8 cellular contexts compared by ENCODE assay signal in genomic region chr19:1884291-1884718, GRCh38. TPM values are rescaled to one million over a fixed set of nuclear protein-coding genes. Genes with fewer than 3 reads are reported as not detected.
DNase-seq lines count a peak whose midpoint lies in the region; ATAC-seq, FAIRE-seq and TF ChIP-seq lines count a peak whose summit lies in the region.

No MANE protein-coding gene starts in this region.

- H3K27me3 ChIP-seq in Karpas-422 (ENCODE audit: low read length) (no peaks in the 10 kb centered on the region), brain microvascular endothelial cell (replicated peaks) (no peaks in the 10 kb centered on the region), mesendoderm (ENCODE audit: insufficient read depth, low read length, poor library complexity) (no peaks in the 10 kb centered on the region), vagina (no peaks in the 10 kb centered on the region)

- H3K9me3 ChIP-seq in A549 (no peaks in the 10 kb centered on the region), Karpas-422 (ENCODE audit: low read length) (no peaks in the 10 kb centered on the region), vagina (no peaks in the 10 kb centered on the region)

- CTCF ChIA-PET in A549 (lab: Yijun Ruan, JAX) = interaction anchor here (0.7 to 1.1 kb wide), 2 partner anchors 19 kb away, joined by 3 to 4 read pairs; no protein-coding TSS in a partner anchor

- no peak for TF ChIP-seq CTCF in A549 (IDR thresholded peaks at IDR 0.05)
- no peak for TF ChIP-seq CTCF in brain microvascular endothelial cell (IDR thresholded peaks at IDR 0.05; ENCODE audit: low read depth, low read length, missing control alignments)
- no peak for TF ChIP-seq CTCF in vagina (IDR thresholded peaks at IDR 0.05)

- no peak overlapping the region for H2AFZ ChIP-seq in Karpas-422 (ENCODE audit: low read length)

- TF ChIP-seq RAD21 in A549 (conservative IDR thresholded peaks at IDR 0.05 in 1 of 2, IDR thresholded peaks at IDR 0.05 in 1 of 2) = no peak

- H2AK5ac ChIP-seq in mesendoderm (ENCODE audit: low read length) = no peak overlapping the region

- H3K79me1 ChIP-seq in mesendoderm (ENCODE audit: low read length) = peaks cover 23% of the 10 kb centered on the region

- intact Hi-C loops in vagina (cut with DNase I) = no loop called here

- H3K36me3 ChIP-seq in Karpas-422 (ENCODE audit: insufficient read depth, low read length) (no peaks in the 10 kb centered on the region), brain microvascular endothelial cell (replicated peaks) (no peaks in the 10 kb centered on the region), mesendoderm (ENCODE audit: control insufficient read depth, insufficient read depth, low read length) (no peaks in the 10 kb centered on the region), vagina (no peaks in the 10 kb centered on the region)

- peak overlapping the region; percentile 92 for H3K56ac ChIP-seq in mesendoderm (ENCODE audit: low read length)

- POLR2A ChIA-PET in A549 (lab: Yijun Ruan, JAX) = no interaction called here

- H2BK15ac ChIP-seq in mesendoderm (replicated peaks; ENCODE audit: low read depth) = no peak overlapping the region

- H4K8ac ChIP-seq in mesendoderm (ENCODE audit: low read depth, low read length) = no peak overlapping the region

- peaks cover 6% of the 10 kb centered on the region; the same call in 1 of the 3 replicates for H3K4me1 ChIP-seq in A549
- H3K4me1 ChIP-seq in Karpas-422 (ENCODE audit: low read length) = peaks cover 22% of the 10 kb centered on the region
- peaks cover 10% of the 10 kb centered on the region for H3K4me1 ChIP-seq in mesendoderm (ENCODE audit: control insufficient read depth, low read depth, low read length)
- H3K4me1 ChIP-seq in vagina = peaks cover 51% of the 10 kb centered on the region

- WGBS in A549 (ENCODE audit: missing lambda C conversion rate) = 12% methylated on average over 7 of the region's 11 CpGs
- no CpG with 5 or more reads among the region's 11 CpGs for WGBS in mesendoderm (ENCODE audit: extremely low coverage, insufficient coverage, low lambda C conversion rate)

- no peak overlapping the region for H3K23ac ChIP-seq in mesendoderm (ENCODE audit: low read length)

- TF ChIP-seq POLR2A in A549 (IDR thresholded peaks at IDR 0.05; ENCODE audit: low read length) (no peak), vagina (IDR thresholded peaks at IDR 0.05) (no peak)

- H4K20me1 ChIP-seq in Karpas-422 (ENCODE audit: insufficient read depth, low read depth, low read length) = peaks cover 24% of the 10 kb centered on the region

- H3K18ac ChIP-seq in mesendoderm (ENCODE audit: low read length) = no peak overlapping the region

- no peak overlapping the region for H4K5ac ChIP-seq in mesendoderm (ENCODE audit: low read length)

- no peak for DNase-seq in A549 (ENCODE audit: low read depth in 1 of 2, low spot score in 1 of 2)
- peak; percentile 61 for DNase-seq in Karpas-422
- DNase-seq in brain microvascular endothelial cell = no peak
- DNase-seq in mesendoderm = no peak
- DNase-seq in vagina (ENCODE audit: extremely low spot score in 2 of 2) = peak in 1 of 2 donors; percentile 87
- DNase-seq in NCI-H2029 treated with DMSO at 0.1 percent for 48 hours (lab: John Stamatoyannopoulos, UW) = no peak
- DNase-seq in iPS-NIHi11 (ENCODE audit: low spot score) = no peak

- H3K9me2 ChIP-seq in Karpas-422 (replicated peaks; ENCODE audit: insufficient read depth, low read length) = no peaks in the 10 kb centered on the region

- no peak overlapping the region for H2BK120ac ChIP-seq in mesendoderm (ENCODE audit: low read depth, low read length)

- H3K79me2 ChIP-seq in Karpas-422 (ENCODE audit: low read length) = peaks cover 41% of the 10 kb centered on the region
- H3K79me2 ChIP-seq in mesendoderm (ENCODE audit: control insufficient read depth, insufficient read depth, low read length) = peaks cover 28% of the 10 kb centered on the region

- H3K4me3 ChIP-seq in A549 = peak overlapping the region; percentile 89
- peak overlapping the region; percentile 97 for H3K4me3 ChIP-seq in Karpas-422 (ENCODE audit: low read length)
- peak overlapping the region; percentile 92 for H3K4me3 ChIP-seq in brain microvascular endothelial cell (ENCODE audit: low read depth, low read length)
- peak overlapping the region; percentile 90 for H3K4me3 ChIP-seq in mesendoderm (ENCODE audit: low read length)
- H3K4me3 ChIP-seq in vagina = peak overlapping the region; percentile 96 to 98

- H3K27ac ChIP-seq in A549 = peak overlapping the region; percentile 79 to 98; a peak in 5 of 6 replicates
- no peak overlapping the region for H3K27ac ChIP-seq in Karpas-422 (ENCODE audit: low read length)
- no peak overlapping the region for H3K27ac ChIP-seq in brain microvascular endothelial cell
- H3K27ac ChIP-seq in mesendoderm (ENCODE audit: low read depth, low read length) = no peak overlapping the region
- H3K27ac ChIP-seq in vagina = peak overlapping the region; percentile 86

- TF ChIP-seq EP300 in A549 (IDR thresholded peaks at IDR 0.05) = no peak

- no peak overlapping the region for H3K4ac ChIP-seq in mesendoderm (ENCODE audit: low read depth, low read length)

- no peak for FAIRE-seq in A549 (lab: Jason Lieb, UNC)

- H3K9ac ChIP-seq in Karpas-422 (ENCODE audit: low read length) = peak overlapping the region; percentile 95
- peak overlapping the region; percentile 89 for H3K9ac ChIP-seq in mesendoderm (ENCODE audit: low read length)

- in situ Hi-C loops in brain microvascular endothelial cell (cut with HindIII; ENCODE audit: low pct_ligation_motif_present, low sequenced_read_pairs) = no loop called here

- H3K4me2 ChIP-seq in A549 (peak overlapping the region; percentile 95), Karpas-422 (ENCODE audit: low read depth, low read length, poor library complexity, severe bottlenecking) (peak overlapping the region; percentile 84), mesendoderm (ENCODE audit: low read length) (peak overlapping the region; percentile 93)

- H2BK5ac ChIP-seq in mesendoderm (ENCODE audit: low read length) = no peak overlapping the region

- ATAC-seq in A549 (no peak; a peak in 1 of 6 replicates), HG03025 (IDR thresholded peaks at IDR 0.05; ENCODE audit: low FRiP score, unreplicated experiment) (no peak)

TF ChIP-seq in A549, 52 proteins besides CTCF, POLR2A, EP300 and RAD21 (continues in another document):
- TF ChIP-seq FOSB (CRISPR knock-in tag; IDR thresholded peaks at IDR 0.05) (no peak), KDM1A (IDR thresholded peaks at IDR 0.05; ENCODE audit: low read depth) (no peak), NR3C1 (IDR thresholded peaks at IDR 0.05) (no peak), BHLHE40 (IDR thresholded peaks at IDR 0.05; ENCODE audit: low read depth, low read length) (no peak)
- TF ChIP-seq, protein P1, sequence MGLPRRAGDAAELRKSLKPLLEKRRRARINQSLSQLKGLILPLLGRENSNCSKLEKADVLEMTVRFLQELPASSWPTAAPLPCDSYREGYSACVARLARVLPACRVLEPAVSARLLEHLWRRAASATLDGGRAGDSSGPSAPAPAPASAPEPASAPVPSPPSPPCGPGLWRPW (IDR thresholded peaks at IDR 0.05) = no peak

RNA-seq across cellular contexts. Expression of gene ABHD17A, which starts 1.0 kb away (rescaled TPM):
- polyA plus RNA-seq in A549 (2011; rRNA removed) = 12.8 and 14.8 TPM in 2 replicates
- polyA plus RNA-seq in A549 (2012; cell fraction: cytosol; rRNA removed) = 38.5 and 63.7 TPM in 2 replicates
- 70.9 and 111 TPM in 2 replicates for polyA plus RNA-seq in A549 (2012; cell fraction: nucleus; rRNA removed)
- 20.9 to 23.1 TPM (median 21.7 TPM) in 3 replicates for polyA plus RNA-seq in A549 (2017; fragmentation: RNase III; extraction: RNeasy Plus Mini Kit Qiagen cat#74134 plus additional on column Dnase treatment)
- polyA minus RNA-seq in A549 (2011; rRNA and poly(A)+ RNA removed) = 4.3 and 5.5 TPM in 2 replicates
- total RNA-seq in Karpas-422 (2014; rRNA removed; shearing (Covaris generic); ENCODE audit: low replicate concordance) = 52.5 and 110 TPM in 2 replicates
- polyA plus RNA-seq in mesendoderm (2013, experiment 1 of 2) = 33.9 TPM
- 34.1 TPM for polyA plus RNA-seq in mesendoderm (2013, experiment 2 of 2)
- 83.0 TPM for total RNA-seq in vagina

RNA-seq across cellular contexts. Expression of gene ADAT3, which starts 20.9 kb away (rescaled TPM):
- 0.65 and 0.66 TPM in 2 replicates for polyA plus RNA-seq in A549 (2011; rRNA removed)
- 4.3 and 7.9 TPM in 2 replicates for polyA plus RNA-seq in A549 (2012; cell fraction: cytosol; rRNA removed)
- 9.1 and 18.1 TPM in 2 replicates for polyA plus RNA-seq in A549 (2012; cell fraction: nucleus; rRNA removed)
- polyA plus RNA-seq in A549 (2017; fragmentation: RNase III; extraction: RNeasy Plus Mini Kit Qiagen cat#74134 plus additional on column Dnase treatment) = 4.2 to 5.6 TPM (median 5.3 TPM) in 3 replicates
- 0.58 and 1.3 TPM in 2 replicates for polyA minus RNA-seq in A549 (2011; rRNA and poly(A)+ RNA removed)
- 1.2 and 5.2 TPM in 2 replicates for total RNA-seq in Karpas-422 (2014; rRNA removed; shearing (Covaris generic); ENCODE audit: low replicate concordance)
- 6.6 TPM for polyA plus RNA-seq in mesendoderm (2013, experiment 1 of 2)
- 6.4 TPM for polyA plus RNA-seq in mesendoderm (2013, experiment 2 of 2)
- 5.2 TPM for total RNA-seq in vagina

RNA-seq across cellular contexts. Expression of gene SCAMP4, which starts 20.9 kb away (rescaled TPM):
- polyA plus RNA-seq in A549 (2011; rRNA removed) (7.6 and 11.9 TPM in 2 replicates), A549 (2017; fragmentation: RNase III; extraction: RNeasy Plus Mini Kit Qiagen cat#74134 plus additional on column Dnase treatment) (60.9 to 63.4 TPM (median 63.0 TPM) in 3 replicates)
- polyA plus RNA-seq in A549 (2012; cell fraction: cytosol; rRNA removed) = 30.6 and 45.0 TPM in 2 replicates
- polyA plus RNA-seq in A549 (2012; cell fraction: nucleus; rRNA removed) = 52.5 and 89.2 TPM in 2 replicates
- 7.4 and 13.4 TPM in 2 replicates for polyA minus RNA-seq in A549 (2011; rRNA and poly(A)+ RNA removed)
- 18.4 and 23.8 TPM in 2 replicates for total RNA-seq in Karpas-422 (2014; rRNA removed; shearing (Covaris generic); ENCODE audit: low replicate concordance)
- polyA plus RNA-seq in mesendoderm (2013, experiment 1 of 2) = 31.5 TPM
- 30.6 TPM for polyA plus RNA-seq in mesendoderm (2013, experiment 2 of 2)
- total RNA-seq in vagina = 51.3 TPM

RNA-seq across cellular contexts. Expression of gene KLF16, which starts 20.9 kb away (rescaled TPM):
- polyA plus RNA-seq in A549 (2011; rRNA removed) = 4.1 and 5.8 TPM in 2 replicates
- polyA plus RNA-seq in A549 (2012; cell fraction: cytosol; rRNA removed) = 22.9 and 43.9 TPM in 2 replicates
- polyA plus RNA-seq in A549 (2012; cell fraction: nucleus; rRNA removed) = 36.5 and 74.1 TPM in 2 replicates
- 23.9 to 28.0 TPM (median 25.7 TPM) in 3 replicates for polyA plus RNA-seq in A549 (2017; fragmentation: RNase III; extraction: RNeasy Plus Mini Kit Qiagen cat#74134 plus additional on column Dnase treatment)
- 2.7 and 4.3 TPM in 2 replicates for polyA minus RNA-seq in A549 (2011; rRNA and poly(A)+ RNA removed)
- total RNA-seq in Karpas-422 (2014; rRNA removed; shearing (Covaris generic); ENCODE audit: low replicate concordance) = 12.8 and 13.2 TPM in 2 replicates
- 32.7 TPM for polyA plus RNA-seq in mesendoderm (2013, experiment 1 of 2)
- 33.5 TPM for polyA plus RNA-seq in mesendoderm (2013, experiment 2 of 2)
- 7.6 TPM for total RNA-seq in vagina

RNA-seq across cellular contexts. Expression of gene REXO1, which starts 36.0 kb away (rescaled TPM):
- polyA plus RNA-seq in A549 (2011; rRNA removed) (5.6 and 7.3 TPM in 2 replicates), A549 (2017; fragmentation: RNase III; extraction: RNeasy Plus Mini Kit Qiagen cat#74134 plus additional on column Dnase treatment) (13.8 to 15.6 TPM (median 14.5 TPM) in 3 replicates)
- 25.2 and 29.8 TPM in 2 replicates for polyA plus RNA-seq in A549 (2012; cell fraction: cytosol; rRNA removed)
- 73.2 and 590 TPM in 2 replicates for polyA plus RNA-seq in A549 (2012; cell fraction: nucleus; rRNA removed)
- 5.5 and 18.1 TPM in 2 replicates for polyA minus RNA-seq in A549 (2011; rRNA and poly(A)+ RNA removed)
- 15.7 and 16.3 TPM in 2 replicates for total RNA-seq in Karpas-422 (2014; rRNA removed; shearing (Covaris generic); ENCODE audit: low replicate concordance)
- polyA plus RNA-seq in mesendoderm (2013, experiment 1 of 2) = 28.3 TPM
- polyA plus RNA-seq in mesendoderm (2013, experiment 2 of 2) = 27.2 TPM
- 19.9 TPM for total RNA-seq in vagina

Comparison
In these comparisons a context has a peak if more than half of its experiments do, and no peak if none do; other contexts are left out.
1. H3K27ac ChIP-seq: peak in A549 (2 of 2) and vagina (single experiment); none in Karpas-422 (single experiment), brain microvascular endothelial cell (single experiment) and mesendoderm (single experiment).
2. Peak in every context shown above with its lines, with median percentiles within 50 percentile points of each other: H3K4me2 ChIP-seq and H3K4me3 ChIP-seq.